Comparison of ENCODE assay signal across 1 cellular context in the genomic region with DNA sequence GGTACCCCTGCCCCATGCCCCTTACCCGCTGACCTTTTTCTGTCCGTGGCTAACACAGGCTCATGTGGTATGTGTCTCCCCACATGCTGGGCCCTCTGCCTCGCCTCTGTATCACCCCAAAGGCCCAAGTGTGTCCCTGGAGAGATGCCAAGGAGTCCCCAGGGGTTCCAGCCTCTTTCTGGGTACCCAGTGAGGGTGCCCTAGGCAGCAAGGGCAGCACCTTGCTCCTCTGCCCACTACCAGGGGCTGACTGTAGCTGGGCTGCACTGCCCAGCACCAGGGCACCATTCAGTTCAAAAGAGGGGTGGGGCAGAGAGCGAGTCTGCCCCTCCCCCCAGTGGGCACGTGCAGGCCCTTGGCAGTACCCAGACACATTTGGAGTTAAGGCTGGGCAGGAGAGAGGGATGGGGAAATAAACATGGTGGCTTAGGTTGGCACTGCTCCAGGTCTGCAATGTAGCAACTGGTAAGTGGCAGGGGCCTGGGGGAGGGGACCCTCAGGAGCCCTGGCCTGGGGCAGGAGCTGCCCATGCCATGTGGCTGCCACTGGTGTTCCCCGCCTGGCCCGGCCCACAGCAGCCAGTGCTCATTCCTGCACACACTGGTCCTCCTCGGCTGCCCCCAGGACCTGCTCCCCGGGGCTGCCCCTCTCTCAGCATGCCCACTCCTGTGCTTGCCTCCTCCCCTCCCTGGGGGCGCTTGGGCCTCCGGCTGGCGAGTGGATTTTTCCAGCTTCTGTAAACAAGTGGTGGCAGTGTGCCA.
TF ChIP-seq lines count a peak whose summit lies in the region.

No MANE protein-coding gene starts in this region.

TF ChIP-seq in HepG2, 621 proteins besides CTCF, POLR2A, EP300 and RAD21 (continued from another document and continues in another):
- TF ChIP-seq, protein P1, sequence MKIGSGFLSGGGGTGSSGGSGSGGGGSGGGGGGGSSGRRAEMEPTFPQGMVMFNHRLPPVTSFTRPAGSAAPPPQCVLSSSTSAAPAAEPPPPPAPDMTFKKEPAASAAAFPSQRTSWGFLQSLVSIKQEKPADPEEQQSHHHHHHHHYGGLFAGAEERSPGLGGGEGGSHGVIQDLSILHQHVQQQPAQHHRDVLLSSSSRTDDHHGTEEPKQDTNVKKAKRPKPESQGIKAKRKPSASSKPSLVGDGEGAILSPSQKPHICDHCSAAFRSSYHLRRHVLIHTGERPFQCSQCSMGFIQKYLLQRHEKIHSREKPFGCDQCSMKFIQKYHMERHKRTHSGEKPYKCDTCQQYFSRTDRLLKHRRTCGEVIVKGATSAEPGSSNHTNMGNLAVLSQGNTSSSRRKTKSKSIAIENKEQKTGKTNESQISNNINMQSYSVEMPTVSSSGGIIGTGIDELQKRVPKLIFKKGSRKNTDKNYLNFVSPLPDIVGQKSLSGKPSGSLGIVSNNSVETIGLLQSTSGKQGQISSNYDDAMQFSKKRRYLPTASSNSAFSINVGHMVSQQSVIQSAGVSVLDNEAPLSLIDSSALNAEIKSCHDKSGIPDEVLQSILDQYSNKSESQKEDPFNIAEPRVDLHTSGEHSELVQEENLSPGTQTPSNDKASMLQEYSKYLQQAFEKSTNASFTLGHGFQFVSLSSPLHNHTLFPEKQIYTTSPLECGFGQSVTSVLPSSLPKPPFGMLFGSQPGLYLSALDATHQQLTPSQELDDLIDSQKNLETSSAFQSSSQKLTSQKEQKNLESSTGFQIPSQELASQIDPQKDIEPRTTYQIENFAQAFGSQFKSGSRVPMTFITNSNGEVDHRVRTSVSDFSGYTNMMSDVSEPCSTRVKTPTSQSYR (CRISPR knock-in tag; IDR thresholded peaks at IDR 0.05; ENCODE audit: borderline replicate concordance), result peak; percentile 85
- no peak for TF ChIP-seq ZNF234 (CRISPR knock-in tag; conservative IDR thresholded peaks at IDR 0.05)
- TF ChIP-seq, protein P2, sequence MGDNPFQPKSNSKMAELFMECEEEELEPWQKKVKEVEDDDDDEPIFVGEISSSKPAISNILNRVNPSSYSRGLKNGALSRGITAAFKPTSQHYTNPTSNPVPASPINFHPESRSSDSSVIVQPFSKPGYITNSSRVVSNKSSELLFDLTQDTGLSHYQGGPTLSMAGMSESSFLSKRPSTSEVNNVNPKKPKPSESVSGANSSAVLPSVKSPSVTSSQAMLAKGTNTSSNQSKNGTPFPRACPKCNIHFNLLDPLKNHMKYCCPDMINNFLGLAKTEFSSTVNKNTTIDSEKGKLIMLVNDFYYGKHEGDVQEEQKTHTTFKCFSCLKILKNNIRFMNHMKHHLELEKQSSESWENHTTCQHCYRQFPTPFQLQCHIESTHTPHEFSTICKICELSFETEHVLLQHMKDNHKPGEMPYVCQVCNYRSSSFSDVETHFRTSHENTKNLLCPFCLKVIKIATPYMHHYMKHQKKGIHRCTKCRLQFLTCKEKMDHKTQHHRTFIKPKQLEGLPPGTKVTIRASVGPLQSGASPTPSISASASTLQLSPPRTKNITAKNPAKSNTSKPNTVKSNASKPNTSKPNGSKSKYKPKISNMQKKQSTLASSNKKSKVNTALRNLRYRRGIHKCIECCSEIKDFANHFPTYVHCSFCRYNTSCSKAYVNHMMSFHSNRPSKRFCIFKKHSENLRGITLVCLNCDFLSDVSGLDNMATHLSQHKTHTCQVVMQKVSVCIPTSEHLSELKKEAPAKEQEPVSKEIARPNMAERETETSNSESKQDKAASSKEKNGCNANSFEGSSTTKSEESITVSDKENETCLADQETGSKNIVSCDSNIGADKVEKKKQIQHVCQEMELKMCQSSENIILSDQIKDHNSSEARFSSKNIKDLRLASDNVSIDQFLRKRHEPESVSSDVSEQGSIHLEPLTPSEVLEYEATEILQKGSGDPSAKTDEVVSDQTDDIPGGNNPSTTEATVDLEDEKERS (CRISPR knock-in tag; IDR thresholded peaks at IDR 0.05), result no peak
- TF ChIP-seq ZSCAN12 (CRISPR knock-in tag; IDR thresholded peaks at IDR 0.05), result no peak
- TF ChIP-seq ZBTB8A (CRISPR knock-in tag; IDR thresholded peaks at IDR 0.05; ENCODE audit: borderline replicate concordance, low read depth), result no peak
- TF ChIP-seq, protein P3, sequence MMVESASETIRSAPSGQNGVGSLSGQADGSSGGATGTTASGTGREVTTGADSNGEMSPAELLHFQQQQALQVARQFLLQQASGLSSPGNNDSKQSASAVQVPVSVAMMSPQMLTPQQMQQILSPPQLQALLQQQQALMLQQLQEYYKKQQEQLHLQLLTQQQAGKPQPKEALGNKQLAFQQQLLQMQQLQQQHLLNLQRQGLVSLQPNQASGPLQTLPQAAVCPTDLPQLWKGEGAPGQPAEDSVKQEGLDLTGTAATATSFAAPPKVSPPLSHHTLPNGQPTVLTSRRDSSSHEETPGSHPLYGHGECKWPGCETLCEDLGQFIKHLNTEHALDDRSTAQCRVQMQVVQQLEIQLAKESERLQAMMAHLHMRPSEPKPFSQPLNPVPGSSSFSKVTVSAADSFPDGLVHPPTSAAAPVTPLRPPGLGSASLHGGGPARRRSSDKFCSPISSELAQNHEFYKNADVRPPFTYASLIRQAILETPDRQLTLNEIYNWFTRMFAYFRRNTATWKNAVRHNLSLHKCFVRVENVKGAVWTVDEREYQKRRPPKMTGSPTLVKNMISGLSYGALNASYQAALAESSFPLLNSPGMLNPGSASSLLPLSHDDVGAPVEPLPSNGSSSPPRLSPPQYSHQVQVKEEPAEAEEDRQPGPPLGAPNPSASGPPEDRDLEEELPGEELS (CRISPR knock-in tag; IDR thresholded peaks at IDR 0.05), result peak; percentile 43; the same call in 1 of the 2 replicates
- TF ChIP-seq FIP1L1 (IDR thresholded peaks at IDR 0.05; ENCODE audit: borderline replicate concordance, insufficient read depth, low read depth, low read length), result no peak
- peak; percentile 37; the same call in 1 of the 2 replicates for TF ChIP-seq ETV6 (CRISPR knock-in tag; conservative IDR thresholded peaks at IDR 0.05)
- no peak for TF ChIP-seq NCOA2 (CRISPR knock-in tag; IDR thresholded peaks at IDR 0.05)
- TF ChIP-seq, protein P4, sequence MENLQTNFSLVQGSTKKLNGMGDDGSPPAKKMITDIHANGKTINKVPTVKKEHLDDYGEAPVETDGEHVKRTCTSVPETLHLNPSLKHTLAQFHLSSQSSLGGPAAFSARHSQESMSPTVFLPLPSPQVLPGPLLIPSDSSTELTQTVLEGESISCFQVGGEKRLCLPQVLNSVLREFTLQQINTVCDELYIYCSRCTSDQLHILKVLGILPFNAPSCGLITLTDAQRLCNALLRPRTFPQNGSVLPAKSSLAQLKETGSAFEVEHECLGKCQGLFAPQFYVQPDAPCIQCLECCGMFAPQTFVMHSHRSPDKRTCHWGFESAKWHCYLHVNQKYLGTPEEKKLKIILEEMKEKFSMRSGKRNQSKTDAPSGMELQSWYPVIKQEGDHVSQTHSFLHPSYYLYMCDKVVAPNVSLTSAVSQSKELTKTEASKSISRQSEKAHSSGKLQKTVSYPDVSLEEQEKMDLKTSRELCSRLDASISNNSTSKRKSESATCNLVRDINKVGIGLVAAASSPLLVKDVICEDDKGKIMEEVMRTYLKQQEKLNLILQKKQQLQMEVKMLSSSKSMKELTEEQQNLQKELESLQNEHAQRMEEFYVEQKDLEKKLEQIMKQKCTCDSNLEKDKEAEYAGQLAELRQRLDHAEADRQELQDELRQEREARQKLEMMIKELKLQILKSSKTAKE (CRISPR knock-in tag; IDR thresholded peaks at IDR 0.05; ENCODE audit: borderline replicate concordance), result no peak
- no peak for TF ChIP-seq ZNF598 (CRISPR knock-in tag; IDR thresholded peaks at IDR 0.05; ENCODE audit: borderline replicate concordance)
- TF ChIP-seq KAT7 (CRISPR knock-in tag; IDR thresholded peaks at IDR 0.05; ENCODE audit: borderline replicate concordance), result no peak
- TF ChIP-seq, protein P5, sequence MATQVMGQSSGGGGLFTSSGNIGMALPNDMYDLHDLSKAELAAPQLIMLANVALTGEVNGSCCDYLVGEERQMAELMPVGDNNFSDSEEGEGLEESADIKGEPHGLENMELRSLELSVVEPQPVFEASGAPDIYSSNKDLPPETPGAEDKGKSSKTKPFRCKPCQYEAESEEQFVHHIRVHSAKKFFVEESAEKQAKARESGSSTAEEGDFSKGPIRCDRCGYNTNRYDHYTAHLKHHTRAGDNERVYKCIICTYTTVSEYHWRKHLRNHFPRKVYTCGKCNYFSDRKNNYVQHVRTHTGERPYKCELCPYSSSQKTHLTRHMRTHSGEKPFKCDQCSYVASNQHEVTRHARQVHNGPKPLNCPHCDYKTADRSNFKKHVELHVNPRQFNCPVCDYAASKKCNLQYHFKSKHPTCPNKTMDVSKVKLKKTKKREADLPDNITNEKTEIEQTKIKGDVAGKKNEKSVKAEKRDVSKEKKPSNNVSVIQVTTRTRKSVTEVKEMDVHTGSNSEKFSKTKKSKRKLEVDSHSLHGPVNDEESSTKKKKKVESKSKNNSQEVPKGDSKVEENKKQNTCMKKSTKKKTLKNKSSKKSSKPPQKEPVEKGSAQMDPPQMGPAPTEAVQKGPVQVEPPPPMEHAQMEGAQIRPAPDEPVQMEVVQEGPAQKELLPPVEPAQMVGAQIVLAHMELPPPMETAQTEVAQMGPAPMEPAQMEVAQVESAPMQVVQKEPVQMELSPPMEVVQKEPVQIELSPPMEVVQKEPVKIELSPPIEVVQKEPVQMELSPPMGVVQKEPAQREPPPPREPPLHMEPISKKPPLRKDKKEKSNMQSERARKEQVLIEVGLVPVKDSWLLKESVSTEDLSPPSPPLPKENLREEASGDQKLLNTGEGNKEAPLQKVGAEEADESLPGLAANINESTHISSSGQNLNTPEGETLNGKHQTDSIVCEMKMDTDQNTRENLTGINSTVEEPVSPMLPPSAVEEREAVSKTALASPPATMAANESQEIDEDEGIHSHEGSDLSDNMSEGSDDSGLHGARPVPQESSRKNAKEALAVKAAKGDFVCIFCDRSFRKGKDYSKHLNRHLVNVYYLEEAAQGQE (IDR thresholded peaks at IDR 0.05; ENCODE audit: borderline replicate concordance in 1 of 2, low read depth in 1 of 2, low read length in 2 of 2), result no peak
- TF ChIP-seq, protein P6, sequence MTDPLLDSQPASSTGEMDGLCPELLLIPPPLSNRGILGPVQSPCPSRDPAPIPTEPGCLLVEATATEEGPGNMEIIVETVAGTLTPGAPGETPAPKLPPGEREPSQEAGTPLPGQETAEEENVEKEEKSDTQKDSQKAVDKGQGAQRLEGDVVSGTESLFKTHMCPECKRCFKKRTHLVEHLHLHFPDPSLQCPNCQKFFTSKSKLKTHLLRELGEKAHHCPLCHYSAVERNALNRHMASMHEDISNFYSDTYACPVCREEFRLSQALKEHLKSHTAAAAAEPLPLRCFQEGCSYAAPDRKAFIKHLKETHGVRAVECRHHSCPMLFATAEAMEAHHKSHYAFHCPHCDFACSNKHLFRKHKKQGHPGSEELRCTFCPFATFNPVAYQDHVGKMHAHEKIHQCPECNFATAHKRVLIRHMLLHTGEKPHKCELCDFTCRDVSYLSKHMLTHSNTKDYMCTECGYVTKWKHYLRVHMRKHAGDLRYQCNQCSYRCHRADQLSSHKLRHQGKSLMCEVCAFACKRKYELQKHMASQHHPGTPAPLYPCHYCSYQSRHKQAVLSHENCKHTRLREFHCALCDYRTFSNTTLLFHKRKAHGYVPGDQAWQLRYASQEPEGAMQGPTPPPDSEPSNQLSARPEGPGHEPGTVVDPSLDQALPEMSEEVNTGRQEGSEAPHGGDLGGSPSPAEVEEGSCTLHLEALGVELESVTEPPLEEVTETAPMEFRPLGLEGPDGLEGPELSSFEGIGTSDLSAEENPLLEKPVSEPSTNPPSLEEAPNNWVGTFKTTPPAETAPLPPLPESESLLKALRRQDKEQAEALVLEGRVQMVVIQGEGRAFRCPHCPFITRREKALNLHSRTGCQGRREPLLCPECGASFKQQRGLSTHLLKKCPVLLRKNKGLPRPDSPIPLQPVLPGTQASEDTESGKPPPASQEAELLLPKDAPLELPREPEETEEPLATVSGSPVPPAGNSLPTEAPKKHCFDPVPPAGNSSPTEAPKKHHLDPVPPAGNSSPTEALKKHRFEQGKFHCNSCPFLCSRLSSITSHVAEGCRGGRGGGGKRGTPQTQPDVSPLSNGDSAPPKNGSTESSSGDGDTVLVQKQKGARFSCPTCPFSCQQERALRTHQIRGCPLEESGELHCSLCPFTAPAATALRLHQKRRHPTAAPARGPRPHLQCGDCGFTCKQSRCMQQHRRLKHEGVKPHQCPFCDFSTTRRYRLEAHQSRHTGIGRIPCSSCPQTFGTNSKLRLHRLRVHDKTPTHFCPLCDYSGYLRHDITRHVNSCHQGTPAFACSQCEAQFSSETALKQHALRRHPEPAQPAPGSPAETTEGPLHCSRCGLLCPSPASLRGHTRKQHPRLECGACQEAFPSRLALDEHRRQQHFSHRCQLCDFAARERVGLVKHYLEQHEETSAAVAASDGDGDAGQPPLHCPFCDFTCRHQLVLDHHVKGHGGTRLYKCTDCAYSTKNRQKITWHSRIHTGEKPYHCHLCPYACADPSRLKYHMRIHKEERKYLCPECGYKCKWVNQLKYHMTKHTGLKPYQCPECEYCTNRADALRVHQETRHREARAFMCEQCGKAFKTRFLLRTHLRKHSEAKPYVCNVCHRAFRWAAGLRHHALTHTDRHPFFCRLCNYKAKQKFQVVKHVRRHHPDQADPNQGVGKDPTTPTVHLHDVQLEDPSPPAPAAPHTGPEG (CRISPR knock-in tag; IDR thresholded peaks at IDR 0.05), result 0 out of 2 replicates have a peak, but pooled peaks have one; percentile 40
- no peak for TF ChIP-seq ZNF83 (CRISPR knock-in tag; IDR thresholded peaks at IDR 0.05; ENCODE audit: borderline replicate concordance)
- TF ChIP-seq CEBPB (IDR thresholded peaks at IDR 0.05; ENCODE audit: borderline replicate concordance, low read depth, low read length), result no peak
- no peak for TF ChIP-seq ZNF670 (CRISPR knock-in tag; IDR thresholded peaks at IDR 0.05; ENCODE audit: borderline replicate concordance)
- peak; percentile 19; the same call in 1 of the 2 replicates for TF ChIP-seq CBX5 (CRISPR knock-in tag; IDR thresholded peaks at IDR 0.05; ENCODE audit: borderline replicate concordance)
- TF ChIP-seq, protein P7, sequence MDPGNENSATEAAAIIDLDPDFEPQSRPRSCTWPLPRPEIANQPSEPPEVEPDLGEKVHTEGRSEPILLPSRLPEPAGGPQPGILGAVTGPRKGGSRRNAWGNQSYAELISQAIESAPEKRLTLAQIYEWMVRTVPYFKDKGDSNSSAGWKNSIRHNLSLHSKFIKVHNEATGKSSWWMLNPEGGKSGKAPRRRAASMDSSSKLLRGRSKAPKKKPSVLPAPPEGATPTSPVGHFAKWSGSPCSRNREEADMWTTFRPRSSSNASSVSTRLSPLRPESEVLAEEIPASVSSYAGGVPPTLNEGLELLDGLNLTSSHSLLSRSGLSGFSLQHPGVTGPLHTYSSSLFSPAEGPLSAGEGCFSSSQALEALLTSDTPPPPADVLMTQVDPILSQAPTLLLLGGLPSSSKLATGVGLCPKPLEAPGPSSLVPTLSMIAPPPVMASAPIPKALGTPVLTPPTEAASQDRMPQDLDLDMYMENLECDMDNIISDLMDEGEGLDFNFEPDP (CRISPR knock-in tag; conservative IDR thresholded peaks at IDR 0.05), result 0 out of 2 replicates have a peak, but pooled peaks have one; percentile 86
- peak; percentile 51; the same call in 1 of the 2 replicates for TF ChIP-seq MED13 (CRISPR knock-in tag; IDR thresholded peaks at IDR 0.05)
- TF ChIP-seq HMG20A (CRISPR knock-in tag; IDR thresholded peaks at IDR 0.05; ENCODE audit: borderline replicate concordance), result no peak
- TF ChIP-seq ZNF768 (CRISPR knock-in tag; IDR thresholded peaks at IDR 0.05), result 0 out of 2 replicates have a peak, but pooled peaks have one; percentile 11
- peak; percentile 27; the same call in 1 of the 2 replicates for TF ChIP-seq KDM5B (CRISPR knock-in tag; IDR thresholded peaks at IDR 0.05; ENCODE audit: borderline replicate concordance)
- TF ChIP-seq ZNF501 (CRISPR knock-in tag; IDR thresholded peaks at IDR 0.05), result 0 out of 2 replicates have a peak, but pooled peaks have one; percentile 19
- TF ChIP-seq ZSCAN31 (CRISPR knock-in tag; IDR thresholded peaks at IDR 0.05; ENCODE audit: low read depth), result no peak
- no peak for TF ChIP-seq NAIF1 (CRISPR knock-in tag; IDR thresholded peaks at IDR 0.05; ENCODE audit: borderline replicate concordance)
